Comparison of ENCODE assay signal across 34 cellular contexts in genomic region chr4:58188313-58188712, GRCh38.
"Had no signal": no experiment of that assay in that cellular context is flagged by ENCODE, and none has a peak within 500 bp of the region (broad histone marks: within the 10 kb centered on the region; RNA-seq: fewer than 3 reads in every experiment).

No MANE protein-coding gene starts in this region.

- H3K9me3 ChIP-seq: MG63 had no signal

- H3K27me3 ChIP-seq: MG63 had no signal

- H3K36me3 ChIP-seq: MG63 had no signal

- DNase-seq: Karpas-422, Kasumi-1, MG63, MM.1S, MV-4-11, NCI-H1048, NCI-H1092, NCI-H1092 treated with DMSO at 0.1 percent for 48 hours, NCI-H1105, NCI-H1105 treated with DMSO at 0.1 percent for 48 hours, NCI-H1417, NCI-H1417 treated with DMSO at 0.1 percent for 48 hours, NCI-H1436, NCI-H1436 treated with DMSO at 0.1 percent for 48 hours, NCI-H146, NCI-H1694, NCI-H1694 treated with DMSO at 0.1 percent for 48 hours, NCI-H187, NCI-H187 treated with DMSO at 0.1 percent for 48 hours, NCI-H1930, NCI-H2029, NCI-H2029 treated with DMSO at 0.1 percent for 48 hours, NCI-H2081, NCI-H2081 treated with DMSO at 0.1 percent for 48 hours, NCI-H2107, NCI-H2171, NCI-H2171 treated with DMSO at 0.1 percent for 48 hours, NCI-H2227 treated with DMSO at 0.1 percent for 48 hours, NCI-H226, NCI-H345, NCI-H446, NCI-H446 treated with DMSO at 0.1 percent for 48 hours, NCI-H510A, NCI-H510A treated with DMSO at 0.1 percent for 48 hours had no signal

- H3K4me3 ChIP-seq: MG63 had no signal
